In genomic region chr4:145773581-145774234, GRCh38 we compare ENCODE assay signal across 9 cellular contexts.
A peak's percentile ranks its signal among the peaks of the same experiment; 100 is the strongest.
DNase-seq lines count a peak whose midpoint lies in the region; ATAC-seq and TF ChIP-seq lines count a peak whose summit lies in the region.
"Had no signal": no experiment of that assay in that cellular context is flagged by ENCODE, and none has a peak within 500 bp of the region (broad histone marks: within the 10 kb centered on the region; RNA-seq: fewer than 3 reads in every experiment).

No MANE protein-coding gene starts in this region.

- no peak overlapping the region for H3K4me3 Mint-ChIP-seq in CD8-positive, alpha-beta T cell
- H3K4me3 Mint-ChIP-seq: CD4-positive, CD25-positive, alpha-beta regulatory T cell had no signal

- TF ChIP-seq CTCF in CD8-positive, alpha-beta T cell (IDR thresholded peaks at IDR 0.05), result no peak
- no peak for TF ChIP-seq CTCF in upper lobe of right lung (IDR thresholded peaks at IDR 0.05)

- H3K4me1 Mint-ChIP-seq in CD8-positive, alpha-beta T cell (ENCODE audit: low read depth), result no peaks in the 10 kb centered on the region
- H3K4me1 Mint-ChIP-seq: CD4-positive, CD25-positive, alpha-beta regulatory T cell had no signal

- no peak overlapping the region for H3K27ac Mint-ChIP-seq in CD8-positive, alpha-beta T cell

- CTCF ChIA-PET in CD8-positive, alpha-beta T cell (lab: Charles Lee), result no interaction called here

- no peak overlapping the region for H3K4me3 ChIP-seq in CD8-positive, alpha-beta T cell (ENCODE audit: low read depth, low read length)
- no peak overlapping the region for H3K4me3 ChIP-seq in H7 (ENCODE audit: insufficient read depth, low read depth, low read length)
- H3K4me3 ChIP-seq in upper lobe of right lung, result no peak overlapping the region

- peak; percentile 93 for ATAC-seq in GM18508 (IDR thresholded peaks at IDR 0.05; ENCODE audit: insufficient read depth, unreplicated experiment)
- ATAC-seq in GM21390 (IDR thresholded peaks at IDR 0.05; ENCODE audit: unreplicated experiment), result peak; percentile 96
- ATAC-seq in HG03139 (IDR thresholded peaks at IDR 0.05; ENCODE audit: unreplicated experiment), result peak; percentile 91
- no peak for ATAC-seq in CD8-positive, alpha-beta T cell
- ATAC-seq in upper lobe of right lung, result no peak

- peaks cover 80% of the 10 kb centered on the region for H3K36me3 Mint-ChIP-seq in CD8-positive, alpha-beta T cell

- H3K36me3 ChIP-seq in CD8-positive, alpha-beta T cell (ENCODE audit: insufficient read depth, low read length), result peaks cover 27% of the 10 kb centered on the region
- peaks cover 16% of the 10 kb centered on the region for H3K36me3 ChIP-seq in H7 (replicated peaks; ENCODE audit: control insufficient read depth, insufficient read depth, low read length)
- peaks cover 23% of the 10 kb centered on the region for H3K36me3 ChIP-seq in upper lobe of right lung

- POLR2A ChIA-PET in CD8-positive, alpha-beta T cell (lab: Charles Lee), result no interaction called here

- H3K27ac ChIP-seq in CD8-positive, alpha-beta T cell (ENCODE audit: low read depth, low read length), result no peak overlapping the region
- no peak overlapping the region for H3K27ac ChIP-seq in upper lobe of right lung

- intact Hi-C loops in CD8-positive, alpha-beta T cell (cut with DNase I, micrococcal nuclease), result no loop called here
- intact Hi-C loops in upper lobe of right lung (cut with DNase I), result no loop called here

- no peaks in the 10 kb centered on the region for H3K9me3 ChIP-seq in CD8-positive, alpha-beta T cell (ENCODE audit: low read length)
- H3K9me3 ChIP-seq in upper lobe of right lung, result no peaks in the 10 kb centered on the region

- no peaks in the 10 kb centered on the region for H3K27me3 ChIP-seq in CD8-positive, alpha-beta T cell (ENCODE audit: insufficient read depth, low read length)
- H3K27me3 ChIP-seq in H7 (ENCODE audit: control insufficient read depth, insufficient read depth, low read length), result no peaks in the 10 kb centered on the region
- H3K27me3 ChIP-seq in upper lobe of right lung, result no peaks in the 10 kb centered on the region

- no peaks in the 10 kb centered on the region for H3K9me3 Mint-ChIP-seq in CD8-positive, alpha-beta T cell
- H3K9me3 Mint-ChIP-seq: CD4-positive, CD25-positive, alpha-beta regulatory T cell had no signal

- H3K27me3 Mint-ChIP-seq in CD8-positive, alpha-beta T cell (ENCODE audit: low read depth), result no peaks in the 10 kb centered on the region
- H3K27me3 Mint-ChIP-seq: CD4-positive, CD25-positive, alpha-beta regulatory T cell had no signal

- no peaks in the 10 kb centered on the region for H3K4me1 ChIP-seq in CD8-positive, alpha-beta T cell (ENCODE audit: insufficient read depth, low read length)
- no peaks in the 10 kb centered on the region for H3K4me1 ChIP-seq in upper lobe of right lung

- peak; percentile 22 for DNase-seq in globus pallidus (ENCODE audit: low spot score)
- DNase-seq in CD8-positive, alpha-beta T cell, result no peak
- DNase-seq in H7, result no peak
- DNase-seq in upper lobe of right lung, result no peak
- no peak for DNase-seq in NCI-H187 treated with DMSO at 0.1 percent for 48 hours (lab: John Stamatoyannopoulos, UW)
- DNase-seq: CD4-positive, CD25-positive, alpha-beta regulatory T cell had no signal

Comparison
In these comparisons a context has a peak if more than half of its experiments do, and no peak if none do; other contexts are left out.
1. ATAC-seq: peak in GM18508 (single experiment), GM21390 (single experiment) and HG03139 (single experiment); none in CD8-positive, alpha-beta T cell (single experiment) and upper lobe of right lung (single experiment).